In the genomic region with DNA sequence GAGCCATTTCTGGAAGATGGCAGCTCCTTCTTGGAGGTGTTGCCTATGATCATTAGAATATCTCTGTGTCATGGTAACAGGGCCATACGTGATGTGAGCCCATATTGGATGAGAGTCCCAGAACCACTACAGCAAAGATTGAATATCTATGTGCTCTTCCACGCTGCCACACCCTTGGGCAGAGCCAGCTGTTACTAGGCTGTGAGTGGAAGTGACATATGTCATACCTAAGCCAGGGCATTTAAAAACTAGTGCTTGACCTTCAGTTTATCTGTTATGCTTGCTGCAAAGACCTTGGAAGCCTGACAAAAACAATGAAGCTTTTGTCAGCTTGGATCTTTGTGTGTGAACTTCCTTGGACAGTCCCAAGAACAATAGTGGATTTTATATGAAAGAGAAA, we compare ENCODE assay signal across 19 cellular contexts.
A peak's percentile ranks its signal among the peaks of the same experiment; 100 is the strongest.
DNase-seq lines count a peak whose midpoint lies in the region; ATAC-seq and TF ChIP-seq lines count a peak whose summit lies in the region.
"Had no signal": no experiment of that assay in that cellular context is flagged by ENCODE, and none has a peak within 500 bp of the region (broad histone marks: within the 10 kb centered on the region; RNA-seq: fewer than 3 reads in every experiment).

No MANE protein-coding gene starts in this region.

- no peak for TF ChIP-seq CTCF in HFFc6 (IDR thresholded peaks at IDR 0.05)

- H3K27ac Mint-ChIP-seq in HFFc6 = no peak overlapping the region

- H3K27me3 Mint-ChIP-seq in HFFc6 (ENCODE audit: insufficient read depth) = peaks cover 2% of the 10 kb centered on the region
- H3K27me3 Mint-ChIP-seq: CD4-positive, alpha-beta memory T cell had no signal

- H3K4me3 Mint-ChIP-seq in HFFc6 = no peak overlapping the region

- DNase-seq in NCI-H82 (lab: John Stamatoyannopoulos, UW) (peak; percentile 3), NCI-H82 treated with DMSO at 0.1 percent for 48 hours (lab: John Stamatoyannopoulos, UW; ENCODE audit: unreplicated experiment) (no peak), NCI-H2171 (lab: John Stamatoyannopoulos, UW) (peak; percentile 29), pons (ENCODE audit: low spot score) (peak; percentile 60), HFFc6 (no peak), HuH-7 (ENCODE audit: low spot score) (no peak), NCI-H1930 (lab: John Stamatoyannopoulos, UW) (no peak)
- DNase-seq: 8988T; BE2C; CD4-positive, alpha-beta memory T cell; DMS79 treated with DMSO at 0.1 percent for 48 hours; GM23248; KBM-7; NCI-H1417; NCI-H187 treated with DMSO at 0.1 percent for 48 hours; NCI-H446 treated with DMSO at 0.1 percent for 48 hours; Peyer's patch; SHP77 had no signal

- H3K36me3 Mint-ChIP-seq in HFFc6 (ENCODE audit: low read depth) = no peaks in the 10 kb centered on the region
- H3K36me3 Mint-ChIP-seq: CD4-positive, alpha-beta memory T cell had no signal

- peaks cover 12% of the 10 kb centered on the region; the same call in 1 of the 2 replicates for H3K9me3 Mint-ChIP-seq in HFFc6

- ATAC-seq in esophagus mucosa = peak; percentile 29

- H3K4me1 Mint-ChIP-seq in HFFc6 (ENCODE audit: low read depth) = no peaks in the 10 kb centered on the region

Comparison
In these comparisons a context has a peak if more than half of its experiments do, and no peak if none do; other contexts are left out.
1. DNase-seq: peak in NCI-H82 (single experiment), NCI-H2171 (single experiment) and pons (single experiment); none in NCI-H82 treated with DMSO at 0.1 percent for 48 hours (single experiment), HFFc6 (single experiment), HuH-7 (single experiment) and NCI-H1930 (0 of 2).